34 cellular contexts compared by ENCODE assay signal in the genomic region with DNA sequence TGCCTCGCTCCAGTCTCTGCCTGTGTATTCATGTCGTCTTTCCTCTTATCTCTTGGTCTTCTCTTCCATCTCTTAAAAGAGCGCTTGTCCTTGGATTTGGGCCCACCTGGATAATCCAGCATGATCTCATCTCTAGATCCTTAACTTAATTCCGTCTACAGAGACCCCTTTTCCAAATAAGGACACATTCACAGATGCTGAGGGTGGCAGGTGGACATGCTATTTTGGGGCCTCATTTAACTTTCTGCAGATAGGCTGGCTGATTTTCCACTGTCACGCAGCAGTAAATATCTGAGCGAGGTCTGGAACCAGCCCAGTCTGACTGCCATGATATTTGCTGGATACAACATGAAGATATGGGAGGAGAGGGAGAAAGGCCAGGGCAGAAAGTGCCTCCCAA. TPM values are rescaled to one million over a fixed set of nuclear protein-coding genes. Genes with fewer than 3 reads are reported as not detected.
"Had no signal": no experiment of that assay in that cellular context is flagged by ENCODE, and none has a peak within 500 bp of the region (broad histone marks: within the 10 kb centered on the region; RNA-seq: fewer than 3 reads in every experiment).

No MANE protein-coding gene starts in this region.

- H3K4me1 Mint-ChIP-seq: activated B cell treated with CpG ODN at 0.5 μM for 24 hours; activated CD4-positive, alpha-beta memory T cell treated with anti-CD3 and anti-CD28 coated beads, Interleukin-2, amount 10 ng/mL, durations not matched to agents 7 days and 5 days; activated CD4-positive, alpha-beta T cell treated with anti-CD3 and anti-CD28 coated beads, Interleukin-2, amount 10 ng/mL, durations not matched to agents 24 days and 14 days; activated CD8-positive, alpha-beta memory T cell treated with anti-CD3 and anti-CD28 coated beads, Interleukin-2, amount 10 ng/mL, durations not matched to agents 7 days and 5 days; activated naive CD4-positive, alpha-beta T cell treated with anti-CD3 and anti-CD28 coated beads, Interleukin-2, amount 10 ng/mL, durations not matched to agents 7 days and 5 days; activated naive CD4-positive, alpha-beta T cell treated with anti-CD3 and anti-CD28 coated beads, Interleukin-2, amount 50 U/mL, for 24 hours; activated naive CD8-positive, alpha-beta T cell treated with anti-CD3 and anti-CD28 coated beads, Interleukin-2, amount 10 ng/mL, durations not matched to agents 7 days and 5 days; activated naive CD8-positive, alpha-beta T cell treated with anti-CD3 and anti-CD28 coated beads, Interleukin-2, amount 50 U/mL, for 24 hours; central memory CD8-positive, alpha-beta T cell had no signal

- DNase-seq: activated B cell treated with CpG ODN at 0.5 μM for 24 hours; activated CD4-positive, alpha-beta memory T cell treated with anti-CD3 and anti-CD28 coated beads, Interleukin-2, amount 10 ng/mL, durations not matched to agents 7 days and 5 days; activated CD4-positive, alpha-beta T cell treated with anti-CD3 and anti-CD28 coated beads for 4 hours; activated CD4-positive, alpha-beta T cell treated with anti-CD3 and anti-CD28 coated beads, Interleukin-2, amount 10 ng/mL, durations not matched to agents 24 days and 14 days; activated CD4-positive, alpha-beta T cell treated with anti-CD3 and anti-CD28 coated beads, Interleukin-2, amount 50 U/mL, for 48 hours; activated CD4-positive, CD25-positive, alpha-beta regulatory T cell treated with anti-CD3 and anti-CD28 coated beads, Interleukin-2, amount 50 U/mL, for 72 hours; activated CD8-positive, alpha-beta memory T cell treated with anti-CD3 and anti-CD28 coated beads for 24 hours; activated CD8-positive, alpha-beta memory T cell treated with anti-CD3 and anti-CD28 coated beads, Interleukin-2, amount 10 ng/mL, durations not matched to agents 7 days and 5 days; activated CD8-positive, alpha-beta memory T cell treated with anti-CD3 and anti-CD28 coated beads, Interleukin-2, amount 50 U/mL, for 48 hours; activated CD8-positive, alpha-beta T cell treated with anti-CD3 and anti-CD28 coated beads, Interleukin-2, amount 10 ng/mL, durations not matched to agents 7 days and 5 days; activated effector memory CD4-positive, alpha-beta T cell treated with Interleukin-2 at 50 U/mL for 16 hours; activated gamma-delta T cell; activated naive CD4-positive, alpha-beta T cell treated with anti-CD3 and anti-CD28 coated beads, Interleukin-2, amount 10 ng/mL, durations not matched to agents 7 days and 5 days; activated naive CD4-positive, alpha-beta T cell treated with Interleukin-2 at 50 U/mL for 16 hours; activated naive CD8-positive, alpha-beta T cell treated with anti-CD3 and anti-CD28 coated beads, Interleukin-2, amount 10 ng/mL, durations not matched to agents 7 days and 5 days; activated naive CD8-positive, alpha-beta T cell treated with anti-CD3 and anti-CD28 coated beads, Interleukin-2, amount 50 U/mL, for 24 hours; activated T-cell treated with anti-CD3 and anti-CD28 coated beads, Interleukin-2, amount 50 U/mL, for 24 hours; activated T-cell treated with anti-CD3 and anti-CD28 coated beads, Interleukin-2, amount 50 U/mL, for 48 hours; amygdala; anterior cingulate cortex; caudate nucleus; T-helper 1 cell; T-helper 2 cell; T-helper 9 cell had no signal

- H3K27me3 Mint-ChIP-seq: activated B cell treated with CpG ODN at 0.5 μM for 24 hours; activated CD4-positive, alpha-beta memory T cell treated with anti-CD3 and anti-CD28 coated beads, Interleukin-2, amount 10 ng/mL, durations not matched to agents 7 days and 5 days; activated CD4-positive, alpha-beta T cell treated with anti-CD3 and anti-CD28 coated beads, Interleukin-2, amount 10 ng/mL, durations not matched to agents 24 days and 14 days; activated CD8-positive, alpha-beta memory T cell treated with anti-CD3 and anti-CD28 coated beads, Interleukin-2, amount 10 ng/mL, durations not matched to agents 7 days and 5 days; activated naive CD8-positive, alpha-beta T cell treated with anti-CD3 and anti-CD28 coated beads, Interleukin-2, amount 10 ng/mL, durations not matched to agents 7 days and 5 days; activated naive CD8-positive, alpha-beta T cell treated with anti-CD3 and anti-CD28 coated beads, Interleukin-2, amount 50 U/mL, for 24 hours had no signal

- H3K27ac ChIP-seq: ascending aorta, cardiac muscle cell, VCaP had no signal

- H3K4me3 Mint-ChIP-seq: activated B cell treated with CpG ODN at 0.5 μM for 24 hours; activated CD4-positive, alpha-beta memory T cell treated with anti-CD3 and anti-CD28 coated beads, Interleukin-2, amount 10 ng/mL, durations not matched to agents 7 days and 5 days; activated CD4-positive, alpha-beta T cell treated with anti-CD3 and anti-CD28 coated beads, Interleukin-2, amount 10 ng/mL, durations not matched to agents 24 days and 14 days; activated CD8-positive, alpha-beta memory T cell treated with anti-CD3 and anti-CD28 coated beads, Interleukin-2, amount 10 ng/mL, durations not matched to agents 7 days and 5 days; activated CD8-positive, alpha-beta T cell treated with anti-CD3 and anti-CD28 coated beads, Interleukin-2, amount 10 ng/mL, durations not matched to agents 7 days and 5 days; activated naive CD4-positive, alpha-beta T cell treated with anti-CD3 and anti-CD28 coated beads, Interleukin-2, amount 10 ng/mL, durations not matched to agents 7 days and 5 days; activated naive CD4-positive, alpha-beta T cell treated with anti-CD3 and anti-CD28 coated beads, Interleukin-2, amount 50 U/mL, for 24 hours; activated naive CD8-positive, alpha-beta T cell; activated naive CD8-positive, alpha-beta T cell treated with anti-CD3 and anti-CD28 coated beads, Interleukin-2, amount 10 ng/mL, durations not matched to agents 7 days and 5 days; activated naive CD8-positive, alpha-beta T cell treated with anti-CD3 and anti-CD28 coated beads, Interleukin-2, amount 50 U/mL, for 24 hours; activated T-cell treated with anti-CD3 and anti-CD28 coated beads, Interleukin-2, amount 50 U/mL, for 24 hours; brain; central memory CD8-positive, alpha-beta T cell; T-helper 1 cell treated with Interleukin-12 subunit alpha and Interleukin-12 subunit beta and Interleukin-4 antibody, amounts not matched to agents 30 μg/mL and 1 μg/mL, for 36 hours; T-helper 2 cell treated with Interferon-gamma antibody and Interleukin-4, amounts not matched to agents 5 μg/mL and 100 μg/mL, for 36 hours had no signal

- H3K27me3 ChIP-seq: ascending aorta had no signal

- H3K4me3 ChIP-seq: ascending aorta, cardiac muscle cell had no signal

- ATAC-seq: activated CD8-positive, alpha-beta memory T cell treated with anti-CD3 and anti-CD28 coated beads, Interleukin-2, amount 10 ng/mL, durations not matched to agents 7 days and 5 days; activated CD8-positive, alpha-beta T cell treated with anti-CD3 and anti-CD28 coated beads, Interleukin-2, amount 10 ng/mL, durations not matched to agents 7 days and 5 days; activated naive CD8-positive, alpha-beta T cell treated with anti-CD3 and anti-CD28 coated beads, Interleukin-2, amount 50 U/mL, for 24 hours had no signal

- H3K9me3 Mint-ChIP-seq: activated B cell treated with CpG ODN at 0.5 μM for 24 hours; activated CD4-positive, alpha-beta memory T cell treated with anti-CD3 and anti-CD28 coated beads, Interleukin-2, amount 10 ng/mL, durations not matched to agents 7 days and 5 days; activated CD4-positive, alpha-beta T cell treated with anti-CD3 and anti-CD28 coated beads, Interleukin-2, amount 10 ng/mL, durations not matched to agents 24 days and 14 days; activated naive CD4-positive, alpha-beta T cell treated with anti-CD3 and anti-CD28 coated beads, Interleukin-2, amount 10 ng/mL, durations not matched to agents 7 days and 5 days; activated naive CD4-positive, alpha-beta T cell treated with anti-CD3 and anti-CD28 coated beads, Interleukin-2, amount 50 U/mL, for 24 hours; activated naive CD8-positive, alpha-beta T cell treated with anti-CD3 and anti-CD28 coated beads, Interleukin-2, amount 10 ng/mL, durations not matched to agents 7 days and 5 days; activated naive CD8-positive, alpha-beta T cell treated with anti-CD3 and anti-CD28 coated beads, Interleukin-2, amount 50 U/mL, for 24 hours; activated T-cell treated with anti-CD3 and anti-CD28 coated beads, Interleukin-2, amount 50 U/mL, for 24 hours; activated T-helper 2 cell treated with anti-CD3 and anti-CD28 coated beads, Interferon-gamma antibody, Interleukin-2, Interleukin-4, amounts not matched to agents 10 μg/mL and 5 μg/mL and 100 μg/mL, durations not matched to agents 14 hours and 24 hours and 36 hours; brain; central memory CD8-positive, alpha-beta T cell; T-helper 1 cell treated with Interleukin-12 subunit alpha and Interleukin-12 subunit beta and Interleukin-4 antibody, amounts not matched to agents 30 μg/mL and 1 μg/mL, for 36 hours; T-helper 2 cell treated with Interferon-gamma antibody and Interleukin-4, amounts not matched to agents 5 μg/mL and 100 μg/mL, for 36 hours had no signal

- H3K27ac Mint-ChIP-seq: activated B cell treated with CpG ODN at 0.5 μM for 24 hours; activated CD4-positive, alpha-beta memory T cell treated with anti-CD3 and anti-CD28 coated beads, Interleukin-2, amount 10 ng/mL, durations not matched to agents 7 days and 5 days; activated CD4-positive, alpha-beta T cell treated with anti-CD3 and anti-CD28 coated beads, Interleukin-2, amount 10 ng/mL, durations not matched to agents 24 days and 14 days; activated CD8-positive, alpha-beta memory T cell treated with anti-CD3 and anti-CD28 coated beads, Interleukin-2, amount 10 ng/mL, durations not matched to agents 7 days and 5 days; activated CD8-positive, alpha-beta T cell treated with anti-CD3 and anti-CD28 coated beads, Interleukin-2, amount 10 ng/mL, durations not matched to agents 7 days and 5 days; activated naive CD4-positive, alpha-beta T cell treated with anti-CD3 and anti-CD28 coated beads, Interleukin-2, amount 10 ng/mL, durations not matched to agents 7 days and 5 days; activated naive CD4-positive, alpha-beta T cell treated with anti-CD3 and anti-CD28 coated beads, Interleukin-2, amount 50 U/mL, for 24 hours; activated naive CD8-positive, alpha-beta T cell; activated naive CD8-positive, alpha-beta T cell treated with anti-CD3 and anti-CD28 coated beads, Interleukin-2, amount 10 ng/mL, durations not matched to agents 7 days and 5 days; activated naive CD8-positive, alpha-beta T cell treated with anti-CD3 and anti-CD28 coated beads, Interleukin-2, amount 50 U/mL, for 24 hours; activated T-cell treated with anti-CD3 and anti-CD28 coated beads, Interleukin-2, amount 50 U/mL, for 24 hours; activated T-helper 2 cell treated with anti-CD3 and anti-CD28 coated beads, Interferon-gamma antibody, Interleukin-2, Interleukin-4, amounts not matched to agents 10 μg/mL and 5 μg/mL and 100 μg/mL, durations not matched to agents 14 hours and 24 hours and 36 hours; brain; T-helper 1 cell treated with Interleukin-12 subunit alpha and Interleukin-12 subunit beta and Interleukin-4 antibody, amounts not matched to agents 30 μg/mL and 1 μg/mL, for 36 hours; T-helper 2 cell treated with Interferon-gamma antibody and Interleukin-4, amounts not matched to agents 5 μg/mL and 100 μg/mL, for 36 hours had no signal

- H3K36me3 Mint-ChIP-seq: activated CD8-positive, alpha-beta memory T cell treated with anti-CD3 and anti-CD28 coated beads, Interleukin-2, amount 10 ng/mL, durations not matched to agents 7 days and 5 days; activated naive CD4-positive, alpha-beta T cell treated with anti-CD3 and anti-CD28 coated beads, Interleukin-2, amount 10 ng/mL, durations not matched to agents 7 days and 5 days; activated naive CD4-positive, alpha-beta T cell treated with anti-CD3 and anti-CD28 coated beads, Interleukin-2, amount 50 U/mL, for 24 hours; activated naive CD8-positive, alpha-beta T cell; activated naive CD8-positive, alpha-beta T cell treated with anti-CD3 and anti-CD28 coated beads, Interleukin-2, amount 10 ng/mL, durations not matched to agents 7 days and 5 days; brain had no signal

RNA-seq across cellular contexts. Expression of a gene that starts 41.5 kb away (rescaled TPM):
- total RNA-seq: activated B cell treated with CpG ODN at 0.5 μM for 24 hours had no signal
